In genomic region chr6:20370801-20371200, GRCh38 we compare ENCODE assay signal across 1 cellular context.
TF ChIP-seq lines count a peak whose summit lies in the region.

No MANE protein-coding gene starts in this region.

TF ChIP-seq in IMR-90, 13 proteins besides CTCF, POLR2A, EP300 and RAD21 (continued from another document):
- no peak for TF ChIP-seq FOS (IDR thresholded peaks at IDR 0.05; ENCODE audit: low read depth, low read length)
- TF ChIP-seq RCOR1 (IDR thresholded peaks at IDR 0.05; ENCODE audit: insufficient replicate concordance, low read length) = no peak
- TF ChIP-seq SMC3 (IDR thresholded peaks at IDR 0.05; ENCODE audit: low read depth, low read length) = no peak
- no peak for TF ChIP-seq MXI1 (IDR thresholded peaks at IDR 0.05; ENCODE audit: borderline replicate concordance, low read depth, low read length)
- no peak for TF ChIP-seq NFE2L2 (IDR thresholded peaks at IDR 0.05; ENCODE audit: low read depth, low read length)
- TF ChIP-seq RFX5 (IDR thresholded peaks at IDR 0.05; ENCODE audit: low read depth, low read length) = no peak
- no peak for TF ChIP-seq USF2 (IDR thresholded peaks at IDR 0.05; ENCODE audit: low read depth, low read length)
- TF ChIP-seq CHD1 (IDR thresholded peaks at IDR 0.05; ENCODE audit: low read depth, low read length) = no peak
